Comparison of ENCODE assay signal across 10 cellular contexts in the genomic region with DNA sequence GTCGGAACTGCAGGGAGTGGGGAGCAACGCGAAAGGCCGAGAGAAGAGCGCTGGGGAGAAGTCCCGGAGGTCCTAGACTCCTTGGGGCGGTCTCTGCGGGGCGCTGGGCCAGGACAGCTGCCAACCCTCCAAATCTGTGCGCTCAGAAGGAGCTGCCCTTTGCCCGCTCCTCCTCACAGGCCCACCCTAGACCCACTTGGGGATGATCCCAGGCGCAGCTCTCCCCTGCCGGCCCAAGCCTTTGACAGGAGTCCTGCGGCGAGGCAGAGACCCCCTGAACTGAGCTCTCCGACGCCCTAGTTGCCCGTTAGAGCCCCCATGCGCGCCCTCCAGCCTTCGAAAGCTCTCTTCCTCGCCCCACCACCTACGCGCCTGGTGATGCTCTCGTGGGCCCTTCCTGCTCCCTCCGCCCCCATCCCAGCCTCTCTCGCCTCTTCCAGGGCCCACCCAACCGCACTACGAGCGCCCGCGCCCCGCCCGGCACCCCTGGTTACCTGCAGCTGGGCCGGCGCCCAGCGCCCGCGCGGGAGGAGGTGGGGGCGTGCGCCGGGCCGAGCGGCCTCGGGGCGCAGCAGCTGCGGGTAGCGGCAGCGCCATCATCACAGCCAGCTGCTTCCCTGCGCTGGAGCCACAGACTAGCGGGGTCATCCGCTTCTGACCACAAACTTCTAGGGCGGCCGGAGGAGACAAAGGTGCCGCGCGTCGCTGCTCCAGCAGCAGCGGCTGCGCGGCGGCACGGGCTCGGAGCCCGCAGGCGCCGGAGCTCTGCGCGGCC.
DNase-seq lines count a peak whose midpoint lies in the region; TF ChIP-seq lines count a peak whose summit lies in the region.
"Had no signal": no experiment of that assay in that cellular context is flagged by ENCODE, and none has a peak within 500 bp of the region (broad histone marks: within the 10 kb centered on the region; RNA-seq: fewer than 3 reads in every experiment).

No MANE protein-coding gene starts in this region.

- H3K36me3 Mint-ChIP-seq in Caco-2 (ENCODE audit: insufficient read depth, unreplicated experiment), result no peaks in the 10 kb centered on the region

- H3K27ac ChIP-seq in ectodermal cell (ENCODE audit: insufficient read depth, low read depth, low read length, poor library complexity, severe bottlenecking), result no peak overlapping the region
- H3K27ac ChIP-seq: PC-9 had no signal

- DNase-seq in Caco-2 (no peak), NCI-H1092 (lab: John Stamatoyannopoulos, UW) (peak; percentile 53), pons (ENCODE audit: low spot score) (peak; percentile 3), CD1c-positive myeloid dendritic cell (ENCODE audit: extremely low spot score) (no peak), GM19240 (ENCODE audit: insufficient read length, low spot score) (no peak)
- no peak for DNase-seq in stimulated activated CD4-positive, alpha-beta T cell treated with anti-CD3 and anti-CD28 coated beads, Interleukin-15, amount 100 ng/mL, for 24 hours
- DNase-seq in activated CD4-positive, alpha-beta T cell treated with anti-CD3 and anti-CD28 coated beads for 48 hours, result no peak
- DNase-seq: PC-9; stimulated activated CD4-positive, alpha-beta T cell treated with anti-CD3 and anti-CD28 coated beads, Interleukin-2, amount 100 ng/mL, for 48 hours had no signal

- BruUV-seq in Caco-2 (replicated peaks; lab: Mats Ljungman, UMichigan), result no TSS peak

- H3K4me1 ChIP-seq in Caco-2 (peaks cover 3% of the 10 kb centered on the region; the same call in 1 of the 2 replicates), ectodermal cell (ENCODE audit: control insufficient read depth, insufficient read depth, low read length) (no peaks in the 10 kb centered on the region)

- H3K27me3 ChIP-seq in Caco-2 (replicated peaks; ENCODE audit: control insufficient read depth, insufficient read depth, low read length) (no peaks in the 10 kb centered on the region), ectodermal cell (ENCODE audit: control insufficient read depth, insufficient read depth, low read length, poor library complexity, severe bottlenecking) (peaks cover 79% of the 10 kb centered on the region)

- H3K4me3 Mint-ChIP-seq in Caco-2 (ENCODE audit: unreplicated experiment), result peak overlapping the region; percentile 55

- no peak overlapping the region for H3K27ac Mint-ChIP-seq in Caco-2 (ENCODE audit: unreplicated experiment)

- WGBS in ectodermal cell, 2 experiments, result 72 to 73% methylated on average over 70 of the region's 70 CpGs

- no peak for TF ChIP-seq CTCF in Caco-2 (IDR thresholded peaks at IDR 0.05; ENCODE audit: insufficient read depth in 1 of 2, low read depth in 1 of 2, low read length in 1 of 2, severe bottlenecking in 1 of 2, unreplicated experiment in 1 of 2)

- no peaks in the 10 kb centered on the region for H3K27me3 Mint-ChIP-seq in Caco-2 (ENCODE audit: insufficient read depth, unreplicated experiment)

- POLR2A ChIA-PET in Caco-2 (lab: Charles Lee), result no interaction called here

- H3K36me3 ChIP-seq in Caco-2 (ENCODE audit: control insufficient read depth, insufficient read depth, low read length) (no peaks in the 10 kb centered on the region), ectodermal cell (ENCODE audit: control insufficient read depth, insufficient read depth, low read length) (no peaks in the 10 kb centered on the region)

- H3K9me3 ChIP-seq in Caco-2, result no peaks in the 10 kb centered on the region
- peaks cover 3% of the 10 kb centered on the region for H3K9me3 ChIP-seq in ectodermal cell (ENCODE audit: control insufficient read depth, low read length)

- CTCF ChIA-PET in Caco-2 (lab: Charles Lee), result no interaction called here

- H3K9me3 Mint-ChIP-seq in Caco-2 (ENCODE audit: unreplicated experiment), result no peaks in the 10 kb centered on the region

- intact Hi-C loops in Caco-2 (cut with micrococcal nuclease; ENCODE audit: unreplicated experiment), result no loop called here

- H3K4me3 ChIP-seq in Caco-2 (ENCODE audit: low read depth, low read length) (peak overlapping the region; percentile 26), ectodermal cell (ENCODE audit: insufficient read depth, low read depth, low read length) (peak overlapping the region; percentile 16)
- H3K4me3 ChIP-seq: PC-9 had no signal

- H3K4me1 Mint-ChIP-seq in Caco-2 (ENCODE audit: low read depth, unreplicated experiment), result no peaks in the 10 kb centered on the region

Comparison
In these comparisons a context has a peak if more than half of its experiments do, and no peak if none do; other contexts are left out.
1. DNase-seq: peak in NCI-H1092 (single experiment) and pons (single experiment); none in Caco-2 (0 of 2), stimulated activated CD4-positive, alpha-beta T cell treated with anti-CD3 and anti-CD28 coated beads, Interleukin-15, amount 100 ng/mL, for 24 hours (single experiment), activated CD4-positive, alpha-beta T cell treated with anti-CD3 and anti-CD28 coated beads for 48 hours (single experiment), CD1c-positive myeloid dendritic cell (single experiment) and GM19240 (single experiment).